Comparison of ENCODE assay signal across 22 cellular contexts in the genomic region with DNA sequence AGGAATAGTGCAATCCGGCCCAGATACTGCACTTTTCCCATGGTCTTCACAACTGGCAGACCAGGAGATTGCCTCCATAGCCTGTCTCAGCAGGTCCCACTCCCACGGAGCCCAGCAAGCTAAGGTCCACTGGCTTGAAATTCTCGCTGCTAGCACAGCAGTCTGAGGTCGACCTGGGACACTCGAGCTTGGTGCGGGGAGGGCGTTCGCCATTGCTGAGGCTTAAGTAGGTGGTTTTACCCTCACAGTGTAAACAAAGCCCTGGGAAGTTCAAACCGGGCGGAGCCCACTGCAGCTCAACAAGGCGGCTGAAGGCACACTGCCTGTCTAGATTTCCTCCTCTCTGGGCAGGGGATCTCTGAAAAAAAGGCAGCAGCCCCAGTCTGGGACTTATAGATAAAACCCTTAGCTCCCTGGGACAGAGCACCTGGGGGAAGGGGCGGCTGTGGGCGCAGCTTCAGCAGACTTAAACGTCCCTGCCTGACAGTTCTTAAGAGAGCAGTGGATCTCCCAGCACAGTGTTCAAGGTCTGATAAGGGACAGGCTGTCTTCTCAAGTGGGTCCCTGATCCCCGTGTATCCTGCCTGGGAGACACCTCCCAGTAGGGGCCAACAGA.
"Had no signal": no experiment of that assay in that cellular context is flagged by ENCODE, and none has a peak within 500 bp of the region (broad histone marks: within the 10 kb centered on the region; RNA-seq: fewer than 3 reads in every experiment).

No MANE protein-coding gene starts in this region.

- DNase-seq: activated CD4-positive, alpha-beta memory T cell treated with anti-CD3 and anti-CD28 coated beads for 36 hours; activated CD4-positive, alpha-beta T cell treated with anti-CD3 and anti-CD28 coated beads, Interleukin-2, amount 10 ng/mL, durations not matched to agents 7 days and 5 days; activated CD4-positive, CD25-positive, alpha-beta regulatory T cell; activated gamma-delta T cell; activated naive CD4-positive, alpha-beta T cell treated with anti-CD3 and anti-CD28 coated beads for 36 hours; activated T-cell treated with anti-CD3 and anti-CD28 coated beads for 4 hours; activated T-cell treated with anti-CD3 and anti-CD28 coated beads, Interleukin-2, amount 50 U/mL, for 48 hours; amygdala; brain microvascular endothelial cell; MG63; MV-4-11; NCI-H1092 treated with DMSO at 0.1 percent for 48 hours; NCI-H1417 treated with DMSO at 0.1 percent for 48 hours; NCI-H1694; NCI-H2029; NCI-H510A treated with DMSO at 0.1 percent for 48 hours; NCI-H774; Peyer's patch; SHP77 treated with DMSO at 0.1 percent for 48 hours; T-helper 17 cell; T-helper 9 cell had no signal

- H3K36me3 ChIP-seq: brain microvascular endothelial cell, cardiac muscle cell, MG63, Peyer's patch had no signal

- H3K27me3 ChIP-seq: brain microvascular endothelial cell, cardiac muscle cell, MG63, Peyer's patch had no signal

- H3K4me1 ChIP-seq: Peyer's patch had no signal

- H3K27ac ChIP-seq: brain microvascular endothelial cell, cardiac muscle cell, Peyer's patch had no signal

- H3K4me3 ChIP-seq: cardiac muscle cell, MG63, Peyer's patch had no signal

- H3K9me3 ChIP-seq: MG63, Peyer's patch had no signal
